1 cellular context compared by ENCODE assay signal in the genomic region with DNA sequence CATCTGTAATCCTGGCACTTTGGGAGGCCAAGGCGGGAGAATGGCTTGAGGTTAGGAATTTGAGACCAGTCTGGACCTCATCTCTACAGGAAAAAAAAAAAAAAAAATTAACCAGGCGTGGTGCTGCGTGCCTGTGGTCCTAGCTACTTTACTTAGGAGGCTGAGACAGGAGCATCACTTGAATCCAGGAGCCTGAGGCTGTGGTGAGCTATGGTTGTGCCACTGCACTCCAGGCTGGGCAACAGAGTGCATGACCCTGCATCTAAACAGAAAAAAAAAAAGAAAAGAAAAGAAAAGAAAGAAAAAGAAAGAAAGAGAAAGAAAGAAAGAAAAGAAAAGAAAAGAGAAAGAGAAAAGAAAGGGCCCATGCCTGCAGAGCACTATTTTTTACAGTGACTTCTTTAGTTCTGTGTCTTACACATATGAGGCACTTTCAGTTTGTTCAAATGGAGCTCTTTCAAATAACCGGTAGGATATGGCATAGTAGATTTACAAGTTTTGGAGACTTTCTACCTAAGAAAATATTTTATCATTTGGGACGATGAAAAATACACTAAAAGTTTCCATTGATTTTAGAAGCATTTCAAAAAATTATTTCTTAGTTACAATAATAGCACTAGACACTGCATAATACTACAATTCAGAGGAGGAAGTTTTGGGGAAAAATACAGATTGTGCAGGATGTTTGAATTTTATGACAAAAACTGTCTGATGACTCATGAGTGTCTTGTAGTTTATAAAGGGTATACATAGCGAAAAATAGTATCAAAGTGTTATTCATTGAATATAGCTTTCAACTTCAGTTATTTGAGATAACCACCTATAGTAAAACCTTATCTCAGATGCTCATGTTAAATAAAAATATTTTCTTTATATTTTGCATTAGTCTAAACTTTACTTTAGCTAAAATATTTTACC.
A peak's percentile ranks its signal among the peaks of the same experiment; 100 is the strongest.
TF ChIP-seq lines count a peak whose summit lies in the region.

No MANE protein-coding gene starts in this region.

TF ChIP-seq in endothelial cell of umbilical vein, 7 proteins besides CTCF, POLR2A, EP300 and RAD21:
- peak; percentile 11 for TF ChIP-seq FOS (IDR thresholded peaks at IDR 0.05; ENCODE audit: borderline replicate concordance, insufficient read depth, low read length)
- no peak for TF ChIP-seq MYC (IDR thresholded peaks at IDR 0.05; ENCODE audit: low read depth, low read length)
